In the genomic region with DNA sequence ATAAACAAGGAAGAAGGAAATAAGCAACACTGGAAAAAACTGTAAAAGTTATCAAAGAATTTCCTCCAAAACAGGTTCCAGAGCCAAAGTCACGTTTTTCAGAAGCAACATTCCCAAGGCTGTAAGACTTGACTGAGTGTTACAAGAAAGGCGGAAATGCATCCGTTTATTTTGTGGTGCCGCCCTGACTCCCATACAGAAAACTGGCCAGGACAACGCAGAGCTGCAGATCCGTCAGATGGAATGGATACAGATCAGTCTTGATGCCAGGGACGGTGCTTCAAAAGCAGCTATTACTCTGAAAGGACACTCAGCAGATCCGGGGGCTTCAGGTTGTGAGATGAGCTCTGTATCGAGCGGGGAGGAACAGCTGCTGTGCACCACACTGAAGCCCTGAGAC, we compare ENCODE assay signal across 23 cellular contexts.
"Had no signal": no experiment of that assay in that cellular context is flagged by ENCODE, and none has a peak within 500 bp of the region (broad histone marks: within the 10 kb centered on the region; RNA-seq: fewer than 3 reads in every experiment).

No MANE protein-coding gene starts in this region.

- H3K79me2 ChIP-seq: hepatocyte had no signal

- H3K4me1 ChIP-seq: colonic mucosa, esophagus muscularis mucosa, foreskin keratinocyte, gastroesophageal sphincter, heart left ventricle, left lung, lower lobe of right lung had no signal

- H3K4me3 Mint-ChIP-seq: dendritic cell treated with granulocyte-macrophage colony-stimulating factor and Interleukin-4, amounts not matched to agents 40 ng/mL and 50 ng/mL, for 4 days; immature natural killer cell; mesothelial cell of epicardium had no signal

- DNase-seq: colonic mucosa; cortex of kidney; effector memory CD4-positive, alpha-beta T cell; foreskin keratinocyte; heart left ventricle; hypothalamus; immature natural killer cell; islet precursor cell; kidney; kidney glomerular epithelial cell; left cardiac atrium; left lung; left ventricle myocardium superior; lower lobe of right lung; mesenchymal stem cell; mucosa of descending colon had no signal

- H3K27ac ChIP-seq: colonic mucosa, esophagus muscularis mucosa, foreskin keratinocyte, gastroesophageal sphincter, heart left ventricle, hepatocyte, left lung, lower lobe of right lung had no signal

- H3K9me3 Mint-ChIP-seq: dendritic cell treated with granulocyte-macrophage colony-stimulating factor and Interleukin-4, amounts not matched to agents 40 ng/mL and 50 ng/mL, for 4 days; mesothelial cell of epicardium had no signal

- H3K27ac Mint-ChIP-seq: dendritic cell treated with granulocyte-macrophage colony-stimulating factor and Interleukin-4, amounts not matched to agents 40 ng/mL and 50 ng/mL, for 4 days; immature natural killer cell; mesothelial cell of epicardium had no signal

- H3K4me1 Mint-ChIP-seq: immature natural killer cell had no signal

- FAIRE-seq: endothelial cell of umbilical vein, frontal cortex, kidney had no signal

- H3K36me3 Mint-ChIP-seq: immature natural killer cell, mesothelial cell of epicardium had no signal

- H2AFZ ChIP-seq: hepatocyte had no signal

- H3K27me3 ChIP-seq: colonic mucosa, esophagus muscularis mucosa, foreskin keratinocyte, gastroesophageal sphincter, hepatocyte, left lung had no signal

- H3K36me3 ChIP-seq: colonic mucosa, esophagus muscularis mucosa, gastroesophageal sphincter, heart left ventricle, left lung, lower lobe of right lung had no signal

- H3K27me3 Mint-ChIP-seq: dendritic cell treated with granulocyte-macrophage colony-stimulating factor and Interleukin-4, amounts not matched to agents 40 ng/mL and 50 ng/mL, for 4 days had no signal

- H3K4me3 ChIP-seq: colonic mucosa, esophagus muscularis mucosa, gastroesophageal sphincter, heart left ventricle, hepatocyte, left lung, lower lobe of right lung, mucosa of descending colon had no signal

- H3K9me3 ChIP-seq: colonic mucosa, esophagus muscularis mucosa, gastroesophageal sphincter, heart left ventricle, left lung, lower lobe of right lung had no signal

- ATAC-seq: foreskin keratinocyte, gastroesophageal sphincter, heart left ventricle, left cardiac atrium, left lung, left ventricle myocardium superior, lower lobe of right lung, mucosa of descending colon had no signal

- H3K4me2 ChIP-seq: hepatocyte had no signal
